26 cellular contexts compared by ENCODE assay signal in the genomic region with DNA sequence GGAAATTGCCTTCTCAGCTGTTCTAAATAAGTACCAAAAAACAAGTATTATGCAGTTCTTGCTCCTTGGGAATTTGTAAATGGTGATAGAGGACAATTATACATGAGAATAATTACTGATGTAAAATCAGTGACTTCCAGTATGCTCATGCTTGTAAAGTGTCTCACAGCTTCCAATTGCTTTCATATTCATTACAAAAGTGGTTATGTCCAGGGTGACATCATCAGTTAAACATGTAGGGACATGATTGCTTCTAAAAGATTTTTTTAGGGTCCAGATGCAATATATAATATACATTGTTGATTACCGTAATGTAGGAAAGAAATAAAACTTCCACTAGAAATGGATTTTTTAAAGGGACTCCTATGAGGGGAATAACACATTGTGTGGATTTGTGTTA.
DNase-seq lines count a peak whose midpoint lies in the region; ATAC-seq and TF ChIP-seq lines count a peak whose summit lies in the region.
"Had no signal": no experiment of that assay in that cellular context is flagged by ENCODE, and none has a peak within 500 bp of the region (broad histone marks: within the 10 kb centered on the region; RNA-seq: fewer than 3 reads in every experiment).

No MANE protein-coding gene starts in this region.

- DNase-seq in AG08396 (ENCODE audit: low spot score) (peak; percentile 12), brain microvascular endothelial cell (no peak), foreskin keratinocyte (peak; percentile 14 to 53), HAP-1 (ENCODE audit: low spot score in 2 of 2) (no peak), NCI-H82 (lab: John Stamatoyannopoulos, UW) (no peak)
- no peak for DNase-seq in CD4-positive, alpha-beta memory T cell
- DNase-seq: activated CD4-positive, alpha-beta T cell treated with anti-CD3 and anti-CD28 coated beads for 36 hours; C1 segment of cervical spinal cord; dermis blood vessel endothelial cell; GDM1; glutamatergic neuron; midbrain; NCI-H1417 treated with DMSO at 0.1 percent for 48 hours; NCI-H2107; nephron progenitor cell; posterior cingulate gyrus; SHP77 treated with DMSO at 0.1 percent for 48 hours; stimulated activated CD4-positive, alpha-beta T cell treated with anti-CD3 and anti-CD28 coated beads, Interleukin-1b, Interleukin-23, amount 100 ng/mL, for 48 hours; testis had no signal

- H3K27me3 Mint-ChIP-seq in CD4-positive, alpha-beta memory T cell, result peaks cover 0 to under 1% of the 10 kb centered on the region in 2 donors

- TF ChIP-seq CTCF in HEK293 (tag by site-specific recombination; IDR thresholded peaks at IDR 0.05) (no peak), brain microvascular endothelial cell (IDR thresholded peaks at IDR 0.05; ENCODE audit: low read depth, low read length, missing control alignments) (no peak), foreskin keratinocyte (conservative IDR thresholded peaks at IDR 0.05) (no peak)

- H3K27me3 ChIP-seq in brain microvascular endothelial cell (replicated peaks), result no peaks in the 10 kb centered on the region
- no peaks in the 10 kb centered on the region for H3K27me3 ChIP-seq in foreskin keratinocyte
- 0 out of 2 replicates have a peak, but pooled peaks cover 6% of the 10 kb centered on the region for H3K27me3 ChIP-seq in HAP-1 (ENCODE audit: low read depth)
- H3K27me3 ChIP-seq in CD4-positive, alpha-beta memory T cell (ENCODE audit: insufficient read depth, low read length), result no peaks in the 10 kb centered on the region
- H3K27me3 ChIP-seq: cardiac muscle cell, testis, vagina had no signal

- H3K4me3 ChIP-seq in HEK293 (ENCODE audit: low read depth, low read length) (no peak overlapping the region), brain microvascular endothelial cell (ENCODE audit: low read depth, low read length) (no peak overlapping the region), HAP-1 (no peak overlapping the region)
- H3K4me3 ChIP-seq in CD4-positive, alpha-beta memory T cell (ENCODE audit: low read length in 2 of 2), result no peak overlapping the region
- H3K4me3 ChIP-seq: cardiac muscle cell, testis, vagina had no signal

- H3K9me3 Mint-ChIP-seq in CD4-positive, alpha-beta memory T cell, result peaks cover 0 to 23% (median 17%) of the 10 kb centered on the region in 8 donors

- ATAC-seq in foreskin keratinocyte (peak; percentile 20), HG03025 (IDR thresholded peaks at IDR 0.05; ENCODE audit: low FRiP score, unreplicated experiment) (no peak)
- ATAC-seq: activated CD4-positive, alpha-beta T cell treated with anti-CD3 and anti-CD28 coated beads for 36 hours; stimulated activated memory B cell treated with anti-CD40 and anti-IgM and Interleukin-4, amounts not matched to agents 10 μg/mL and 1 μg/mL and 100 μg/mL, for 72 hours had no signal

- intact Hi-C loops in CD4-positive, alpha-beta memory T cell (cut with micrococcal nuclease), result no loop called here

- in situ Hi-C loops in brain microvascular endothelial cell (cut with HindIII; ENCODE audit: low pct_ligation_motif_present, low sequenced_read_pairs), result no loop called here
- in situ Hi-C loops in HAP-1 (cut with MboI; ENCODE audit: low sequenced_read_pairs), result no loop called here

- H3K4me1 ChIP-seq in HEK293 (ENCODE audit: control insufficient read depth, insufficient read depth, low read length) (no peaks in the 10 kb centered on the region), foreskin keratinocyte (no peaks in the 10 kb centered on the region), HAP-1 (no peaks in the 10 kb centered on the region)
- no peaks in the 10 kb centered on the region for H3K4me1 ChIP-seq in CD4-positive, alpha-beta memory T cell (ENCODE audit: insufficient read depth, low read length)
- H3K4me1 ChIP-seq: testis had no signal

- no peak overlapping the region for H3K27ac Mint-ChIP-seq in CD4-positive, alpha-beta memory T cell
- H3K27ac Mint-ChIP-seq: activated CD4-positive, alpha-beta T cell treated with anti-CD3 and anti-CD28 coated beads for 36 hours; activated naive CD8-positive, alpha-beta T cell; nephron progenitor cell; stimulated activated memory B cell treated with anti-CD40 and anti-IgM and Interleukin-4, amounts not matched to agents 10 μg/mL and 1 μg/mL and 100 μg/mL, for 72 hours had no signal

- CTCF ChIA-PET in HEK293 (lab: Yijun Ruan, JAX), result no interaction called here
- CTCF ChIA-PET in CD4-positive, alpha-beta memory T cell (lab: Charles Lee; ENCODE audit: partially characterized antibody), result no interaction called here

- no peaks in the 10 kb centered on the region for H3K36me3 Mint-ChIP-seq in CD4-positive, alpha-beta memory T cell
- H3K36me3 Mint-ChIP-seq: activated naive CD8-positive, alpha-beta T cell; stimulated activated memory B cell treated with anti-CD40 and anti-IgM and Interleukin-4, amounts not matched to agents 10 μg/mL and 1 μg/mL and 100 μg/mL, for 72 hours had no signal

- H3K36me3 ChIP-seq in HEK293 (ENCODE audit: control insufficient read depth in 2 of 2, insufficient read depth in 1 of 2, low read length in 2 of 2) (no peaks in the 10 kb centered on the region), brain microvascular endothelial cell (replicated peaks) (no peaks in the 10 kb centered on the region), HAP-1 (replicated peaks) (no peaks in the 10 kb centered on the region)
- H3K36me3 ChIP-seq in CD4-positive, alpha-beta memory T cell (ENCODE audit: insufficient read depth, low read length), result no peaks in the 10 kb centered on the region
- H3K36me3 ChIP-seq: cardiac muscle cell, vagina had no signal

- H3K27ac ChIP-seq in HEK293 (ENCODE audit: extremely low read depth, low read depth, low read length) (no peak overlapping the region), brain microvascular endothelial cell (peak overlapping the region; percentile 24), foreskin keratinocyte (no peak overlapping the region)
- H3K27ac ChIP-seq in CD4-positive, alpha-beta memory T cell (ENCODE audit: low read depth, low read length), result no peak overlapping the region
- H3K27ac ChIP-seq: cardiac muscle cell, epithelial cell of prostate, testis, vagina had no signal

- H3K4me1 Mint-ChIP-seq in CD4-positive, alpha-beta memory T cell, result no peaks in the 10 kb centered on the region
- H3K4me1 Mint-ChIP-seq: activated CD4-positive, alpha-beta T cell treated with anti-CD3 and anti-CD28 coated beads for 36 hours; nephron progenitor cell; stimulated activated memory B cell treated with anti-CD40 and anti-IgM and Interleukin-4, amounts not matched to agents 10 μg/mL and 1 μg/mL and 100 μg/mL, for 72 hours had no signal

- H3K9me3 ChIP-seq in HEK293 (ENCODE audit: control insufficient read depth, insufficient read depth, low read depth, low read length), result no peaks in the 10 kb centered on the region
- H3K9me3 ChIP-seq in HAP-1, result no peaks in the 10 kb centered on the region
- H3K9me3 ChIP-seq in CD4-positive, alpha-beta memory T cell (ENCODE audit: control insufficient read depth in 1 of 2, low read length in 2 of 2), result peaks cover 0 to 7% of the 10 kb centered on the region in 2 donors
- H3K9me3 ChIP-seq: testis had no signal

- POLR2A ChIA-PET in HEK293 (lab: Yijun Ruan, JAX), result no interaction called here
- POLR2A ChIA-PET in CD4-positive, alpha-beta memory T cell (lab: Charles Lee; ENCODE audit: partially characterized antibody), result no interaction called here

- H3K4me3 Mint-ChIP-seq in CD4-positive, alpha-beta memory T cell, result no peak overlapping the region
- H3K4me3 Mint-ChIP-seq: activated CD4-positive, alpha-beta T cell treated with anti-CD3 and anti-CD28 coated beads for 36 hours; activated naive CD8-positive, alpha-beta T cell; nephron progenitor cell; stimulated activated memory B cell treated with anti-CD40 and anti-IgM and Interleukin-4, amounts not matched to agents 10 μg/mL and 1 μg/mL and 100 μg/mL, for 72 hours had no signal

TF ChIP-seq in HEK293, 187 proteins besides CTCF, POLR2A, EP300 and RAD21 (continues in another document):
- TF ChIP-seq ZNF776 (tag by site-specific recombination; IDR thresholded peaks at IDR 0.05; ENCODE audit: borderline replicate concordance) (no peak), KLF8 (tag by site-specific recombination; IDR thresholded peaks at IDR 0.05) (0 out of 2 replicates have a peak, but pooled peaks have one; percentile 24), ZNF211 (tag by site-specific recombination; IDR thresholded peaks at IDR 0.05; ENCODE audit: low read depth) (no peak), ZBTB11 (tag by site-specific recombination; conservative IDR thresholded peaks at IDR 0.05; ENCODE audit: low read depth) (no peak)
- TF ChIP-seq, protein P1, sequence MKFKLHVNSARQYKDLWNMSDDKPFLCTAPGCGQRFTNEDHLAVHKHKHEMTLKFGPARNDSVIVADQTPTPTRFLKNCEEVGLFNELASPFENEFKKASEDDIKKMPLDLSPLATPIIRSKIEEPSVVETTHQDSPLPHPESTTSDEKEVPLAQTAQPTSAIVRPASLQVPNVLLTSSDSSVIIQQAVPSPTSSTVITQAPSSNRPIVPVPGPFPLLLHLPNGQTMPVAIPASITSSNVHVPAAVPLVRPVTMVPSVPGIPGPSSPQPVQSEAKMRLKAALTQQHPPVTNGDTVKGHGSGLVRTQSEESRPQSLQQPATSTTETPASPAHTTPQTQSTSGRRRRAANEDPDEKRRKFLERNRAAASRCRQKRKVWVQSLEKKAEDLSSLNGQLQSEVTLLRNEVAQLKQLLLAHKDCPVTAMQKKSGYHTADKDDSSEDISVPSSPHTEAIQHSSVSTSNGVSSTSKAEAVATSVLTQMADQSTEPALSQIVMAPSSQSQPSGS (tag by site-specific recombination; IDR thresholded peaks at IDR 0.05; ENCODE audit: low read depth), result peak; percentile 76

Comparison
In these comparisons a context has a peak if more than half of its experiments do, and no peak if none do; other contexts are left out.
1. DNase-seq: peak in AG08396 (single experiment) and foreskin keratinocyte (2 of 2); none in brain microvascular endothelial cell (single experiment), HAP-1 (0 of 2), CD4-positive, alpha-beta memory T cell (0 of 5) and NCI-H82 (single experiment).